Comparison of ENCODE assay signal across 10 cellular contexts in the genomic region with DNA sequence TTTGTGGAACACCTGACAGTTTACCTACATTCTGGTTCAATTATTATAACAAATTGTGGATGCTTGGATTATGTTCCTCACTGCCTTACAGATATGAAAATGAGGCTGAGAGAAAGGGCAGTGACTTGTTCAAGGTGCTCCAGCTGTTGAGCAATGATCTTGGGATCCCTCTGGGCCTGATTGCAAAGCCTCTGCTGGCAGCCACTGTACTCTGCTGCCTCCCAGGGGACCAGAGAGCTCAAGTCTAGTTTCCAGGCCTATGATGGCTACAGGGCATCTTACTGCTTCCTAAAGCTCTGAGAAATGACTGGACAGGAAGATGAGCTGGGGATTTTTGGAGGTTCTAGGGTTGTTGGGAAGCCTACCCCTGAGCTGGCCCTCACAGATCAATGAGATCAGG. TPM values are rescaled to one million over a fixed set of nuclear protein-coding genes. Genes with fewer than 3 reads are reported as not detected.
DNase-seq lines count a peak whose midpoint lies in the region; TF ChIP-seq lines count a peak whose summit lies in the region.
"Had no signal": no experiment of that assay in that cellular context is flagged by ENCODE, and none has a peak within 500 bp of the region (broad histone marks: within the 10 kb centered on the region; RNA-seq: fewer than 3 reads in every experiment).

No MANE protein-coding gene starts in this region.

- DNase-seq in DMS 273 (lab: John Stamatoyannopoulos, UW; ENCODE audit: unreplicated experiment) (peak; percentile 21), DMS 273 treated with DMSO at 0.1 percent for 48 hours (lab: John Stamatoyannopoulos, UW) (no peak), GM23248 (peak; percentile 85), brain microvascular endothelial cell (peak; percentile 53), midbrain (lab: John Stamatoyannopoulos, UW) (no peak), NCI-H1048 (lab: John Stamatoyannopoulos, UW) (no peak), GM19240 (ENCODE audit: insufficient read length, low spot score) (no peak)

- H4K20me1 ChIP-seq in GM23248 (ENCODE audit: insufficient read depth): no peaks in the 10 kb centered on the region
- H4K20me1 ChIP-seq in Loucy (ENCODE audit: insufficient read depth, low read length, poor library complexity, severe bottlenecking): no peaks in the 10 kb centered on the region

- in situ Hi-C loops in GM23248 (cut with MboI): loop anchor here (10.0 kb wide), 1 partner anchor 101 kb away; no protein-coding TSS in a partner anchor
- in situ Hi-C loops in brain microvascular endothelial cell (cut with HindIII; ENCODE audit: low pct_ligation_motif_present, low sequenced_read_pairs): no loop called here

- no peak overlapping the region for H3K27ac ChIP-seq in GM23248
- no peak overlapping the region for H3K27ac ChIP-seq in brain microvascular endothelial cell
- H3K27ac ChIP-seq: 22Rv1, VCaP had no signal

- H3K4me3 ChIP-seq in GM23248 (no peak overlapping the region), Loucy (ENCODE audit: low read length, poor library complexity, severe bottlenecking) (peak overlapping the region; percentile 56), brain microvascular endothelial cell (ENCODE audit: low read depth, low read length) (no peak overlapping the region)

- TF ChIP-seq CTCF in Loucy (conservative IDR thresholded peaks at IDR 0.05; ENCODE audit: low read length) (peak; percentile 61), brain microvascular endothelial cell (IDR thresholded peaks at IDR 0.05; ENCODE audit: low read depth, low read length, missing control alignments) (peak; percentile 70)

- H3K4me1 ChIP-seq in GM23248 (ENCODE audit: insufficient read depth) (peaks cover 14% of the 10 kb centered on the region; the same call in 1 of the 2 replicates), Loucy (ENCODE audit: insufficient read depth, low read length, poor library complexity, severe bottlenecking) (peaks cover 43% of the 10 kb centered on the region)

- H3K27me3 ChIP-seq in GM23248 (replicated peaks; ENCODE audit: insufficient read depth) (no peaks in the 10 kb centered on the region), Loucy (ENCODE audit: insufficient read depth, low read length, poor library complexity, severe bottlenecking) (no peaks in the 10 kb centered on the region), brain microvascular endothelial cell (replicated peaks) (no peaks in the 10 kb centered on the region)

- H2AFZ ChIP-seq in GM23248 (no peak overlapping the region), Loucy (ENCODE audit: low read length) (peak overlapping the region; percentile 53)

- H3K79me2 ChIP-seq in GM23248 (ENCODE audit: insufficient read depth) (no peaks in the 10 kb centered on the region), Loucy (ENCODE audit: insufficient read depth, low read length) (no peaks in the 10 kb centered on the region)

- H3K4me2 ChIP-seq in GM23248 (ENCODE audit: unreplicated experiment): no peak overlapping the region
- H3K4me2 ChIP-seq in Loucy (ENCODE audit: low read depth, low read length, poor library complexity, severe bottlenecking): peak overlapping the region; percentile 78

- H3K36me3 ChIP-seq in GM23248 (ENCODE audit: low read depth) (no peaks in the 10 kb centered on the region), Loucy (ENCODE audit: insufficient read depth, low read length) (no peaks in the 10 kb centered on the region), brain microvascular endothelial cell (replicated peaks) (no peaks in the 10 kb centered on the region)

- H3K9me3 ChIP-seq in GM23248 (ENCODE audit: low read depth) (no peaks in the 10 kb centered on the region), Loucy (ENCODE audit: insufficient read depth, low read depth, low read length) (no peaks in the 10 kb centered on the region)

- H3K9me2 ChIP-seq in GM23248 (ENCODE audit: insufficient read depth) (no peaks in the 10 kb centered on the region), Loucy (replicated peaks; ENCODE audit: low read depth, low read length) (no peaks in the 10 kb centered on the region)

- H3K9ac ChIP-seq in GM23248 (no peak overlapping the region), Loucy (ENCODE audit: low read depth, low read length, poor library complexity, severe bottlenecking) (peak overlapping the region; percentile 69)

- H3F3A ChIP-seq in GM23248 (ENCODE audit: insufficient read depth) (peaks cover 17% of the 10 kb centered on the region), Loucy (ENCODE audit: low read depth) (no peaks in the 10 kb centered on the region)

RNA-seq across cellular contexts. Expression of a gene that starts 2.3 kb away (rescaled TPM):
- 0.43 and 0.76 TPM in 2 replicates for total RNA-seq in GM23248 (2014; rRNA removed; shearing (Covaris generic))
- polyA plus RNA-seq in GM23248 (2016; fragmentation: Nextera tagmentation; extraction: Ambion mirVana): 0.45 and 0.99 TPM in 2 replicates

Comparison
In these comparisons a context has a peak if more than half of its experiments do, and no peak if none do; other contexts are left out.
1. DNase-seq: peak in DMS 273 (single experiment), GM23248 (single experiment) and brain microvascular endothelial cell (single experiment); none in DMS 273 treated with DMSO at 0.1 percent for 48 hours (single experiment), midbrain (single experiment), NCI-H1048 (single experiment) and GM19240 (single experiment).